Comparison of ENCODE assay signal across 8 cellular contexts in genomic region chr18:23377669-23378469, GRCh38.
A peak's percentile ranks its signal among the peaks of the same experiment; 100 is the strongest.
DNase-seq lines count a peak whose midpoint lies in the region; ATAC-seq and TF ChIP-seq lines count a peak whose summit lies in the region.

No MANE protein-coding gene starts in this region.

- DNase-seq in EH (ENCODE audit: low read depth): peak; percentile 88
- DNase-seq in amniotic epithelial cell (ENCODE audit: low read depth): peak; percentile 90
- DNase-seq in lung microvascular endothelial cell (ENCODE audit: low read depth in 2 of 2): peak; percentile 71 to 87
- no peak for DNase-seq in CD8-positive, alpha-beta T cell
- no peak for DNase-seq in NCI-H1694 (lab: John Stamatoyannopoulos, UW)

- TF ChIP-seq CTCF in CD8-positive, alpha-beta T cell (IDR thresholded peaks at IDR 0.05): no peak

- POLR2A ChIA-PET in CD8-positive, alpha-beta T cell (lab: Charles Lee): interaction anchor here (0.6 kb wide), 1 partner anchor 428 kb away, joined by 4 read pairs; no protein-coding TSS in a partner anchor

- CTCF ChIA-PET in CD8-positive, alpha-beta T cell (lab: Charles Lee): interaction anchor here (0.9 to 2.3 kb wide), 7 partner anchors 7 to 578 kb away, joined by 3 to 11 read pairs (median 4); no protein-coding TSS in a partner anchor

- no peak overlapping the region for H3K4me3 ChIP-seq in CD8-positive, alpha-beta T cell (ENCODE audit: low read depth, low read length)

- no peaks in the 10 kb centered on the region for H3K27me3 Mint-ChIP-seq in CD8-positive, alpha-beta T cell (ENCODE audit: low read depth)

- no peaks in the 10 kb centered on the region for H3K9me3 ChIP-seq in CD8-positive, alpha-beta T cell (ENCODE audit: low read length)

- no peak overlapping the region for H3K4me3 Mint-ChIP-seq in CD8-positive, alpha-beta T cell

- no peaks in the 10 kb centered on the region for H3K9me3 Mint-ChIP-seq in CD8-positive, alpha-beta T cell

- intact Hi-C loops in CD8-positive, alpha-beta T cell (cut with DNase I, micrococcal nuclease): loop anchor here in 1 of 2 experiments (1.0 kb wide), 1 partner anchor 247 kb away; no protein-coding TSS in a partner anchor

- H3K36me3 Mint-ChIP-seq in CD8-positive, alpha-beta T cell: peaks cover 4% of the 10 kb centered on the region

- H3K27ac Mint-ChIP-seq in CD8-positive, alpha-beta T cell: no peak overlapping the region

- H3K27ac ChIP-seq in CD8-positive, alpha-beta T cell (ENCODE audit: low read depth, low read length): no peak overlapping the region

- H3K4me1 ChIP-seq in CD8-positive, alpha-beta T cell (ENCODE audit: insufficient read depth, low read length): no peaks in the 10 kb centered on the region

- no peaks in the 10 kb centered on the region for H3K4me1 Mint-ChIP-seq in CD8-positive, alpha-beta T cell (ENCODE audit: low read depth)

- no peaks in the 10 kb centered on the region for H3K36me3 ChIP-seq in CD8-positive, alpha-beta T cell (ENCODE audit: insufficient read depth, low read length)

- no peaks in the 10 kb centered on the region for H3K27me3 ChIP-seq in CD8-positive, alpha-beta T cell (ENCODE audit: insufficient read depth, low read length)

- ATAC-seq in HG02642 (IDR thresholded peaks at IDR 0.05; ENCODE audit: poor library complexity, unreplicated experiment) (peak; percentile 71), GM19455 (IDR thresholded peaks at IDR 0.05; ENCODE audit: unreplicated experiment) (no peak), HG03045 (IDR thresholded peaks at IDR 0.05; ENCODE audit: unreplicated experiment) (no peak)
- ATAC-seq in CD8-positive, alpha-beta T cell: no peak

Comparison
In these comparisons a context has a peak if more than half of its experiments do, and no peak if none do; other contexts are left out.
1. DNase-seq: peak in EH (single experiment), amniotic epithelial cell (single experiment) and lung microvascular endothelial cell (2 of 2); none in CD8-positive, alpha-beta T cell (0 of 7) and NCI-H1694 (single experiment).